Comparison of ENCODE assay signal across 1 cellular context in genomic region chr7:90532231-90532929, GRCh38.
TF ChIP-seq lines count a peak whose summit lies in the region.

No MANE protein-coding gene starts in this region.

TF ChIP-seq in WTC11, 78 proteins besides CTCF, POLR2A, EP300 and RAD21 (continued from another document):
- TF ChIP-seq PRDM15 (CRISPR knock-in tag; IDR thresholded peaks at IDR 0.05) = no peak
- TF ChIP-seq ETV6 (CRISPR knock-in tag; IDR thresholded peaks at IDR 0.05) = no peak
- no peak for TF ChIP-seq ARID4B (CRISPR knock-in tag; IDR thresholded peaks at IDR 0.05; ENCODE audit: borderline replicate concordance)
